Comparison of ENCODE assay signal across 11 cellular contexts in genomic region chr12:30996255-30996654, GRCh38.
DNase-seq lines count a peak whose midpoint lies in the region; ATAC-seq and TF ChIP-seq lines count a peak whose summit lies in the region.
"Had no signal": no experiment of that assay in that cellular context is flagged by ENCODE, and none has a peak within 500 bp of the region (broad histone marks: within the 10 kb centered on the region; RNA-seq: fewer than 3 reads in every experiment).

No MANE protein-coding gene starts in this region.

- no peaks in the 10 kb centered on the region for H3K36me3 ChIP-seq in left lung

- no peaks in the 10 kb centered on the region for H3K4me1 ChIP-seq in left lung

- no peak overlapping the region for H3K4me3 ChIP-seq in AG10803 (ENCODE audit: low read length)
- H3K4me3 ChIP-seq in left lung: no peak overlapping the region

- ATAC-seq in left lung (peak; percentile 41), HG03045 (IDR thresholded peaks at IDR 0.05; ENCODE audit: unreplicated experiment) (no peak), GM18870 (IDR thresholded peaks at IDR 0.05; ENCODE audit: unreplicated experiment) (no peak), sciatic nerve (no peak)
- ATAC-seq: activated CD8-positive, alpha-beta T cell treated with anti-CD3 and anti-CD28 coated beads for 36 hours had no signal

- intact Hi-C loops in left lung (cut with DNase I): no loop called here
- intact Hi-C loops in sciatic nerve (cut with DNase I): no loop called here

- no peaks in the 10 kb centered on the region for H3K9me3 ChIP-seq in left lung

- H3K27ac ChIP-seq in left lung: no peak overlapping the region

- DNase-seq in AG10803 (ENCODE audit: low read depth): peak; percentile 58
- DNase-seq in LHCN-M2 (ENCODE audit: low read depth): peak; percentile 84
- peak; percentile 11 for DNase-seq in brain pericyte (ENCODE audit: low read depth, low spot score)
- no peak for DNase-seq in left lung
- DNase-seq in NK-92 (lab: John Stamatoyannopoulos, UW; ENCODE audit: unreplicated experiment): no peak
- DNase-seq in sciatic nerve (ENCODE audit: low spot score): no peak
- DNase-seq: activated CD8-positive, alpha-beta T cell treated with anti-CD3 and anti-CD28 coated beads for 36 hours; activated effector memory CD4-positive, alpha-beta T cell treated with Interleukin-2 at 50 U/mL for 16 hours; stimulated activated naive CD4-positive, alpha-beta T cell treated with Interleukin-2 at 50 U/mL for 16 hours had no signal

- H3K27me3 ChIP-seq in left lung: no peaks in the 10 kb centered on the region

- TF ChIP-seq CTCF in AG10803 (conservative IDR thresholded peaks at IDR 0.05; ENCODE audit: low read length): no peak
- no peak for TF ChIP-seq CTCF in left lung (IDR thresholded peaks at IDR 0.05)

Comparison
In these comparisons a context has a peak if more than half of its experiments do, and no peak if none do; other contexts are left out.
1. DNase-seq: peak in AG10803 (single experiment), LHCN-M2 (single experiment) and brain pericyte (single experiment); none in left lung (0 of 2), NK-92 (single experiment) and sciatic nerve (single experiment).